Comparison of ENCODE assay signal across 10 cellular contexts in the genomic region with DNA sequence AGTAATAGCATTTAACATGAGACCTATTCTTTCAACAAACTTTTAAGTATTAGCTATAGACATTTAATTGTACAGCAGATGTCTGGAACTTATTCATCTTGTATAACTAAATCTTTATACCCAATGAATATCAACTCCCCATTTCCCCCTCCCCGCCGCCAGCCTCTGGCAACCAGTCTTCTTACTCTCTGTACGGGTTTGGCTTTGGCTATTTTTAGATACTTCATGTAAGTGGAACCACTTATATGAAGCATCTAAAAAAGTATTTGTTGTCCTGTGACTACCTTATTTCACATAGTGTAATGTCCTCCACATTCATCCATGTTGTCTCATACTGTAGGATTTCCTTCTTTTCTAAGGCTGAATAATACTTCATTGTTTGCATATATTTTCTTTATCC.
"Had no signal": no experiment of that assay in that cellular context is flagged by ENCODE, and none has a peak within 500 bp of the region (broad histone marks: within the 10 kb centered on the region; RNA-seq: fewer than 3 reads in every experiment).

No MANE protein-coding gene starts in this region.

- H3K4me2 ChIP-seq: neural progenitor cell had no signal

- H3K4me3 Mint-ChIP-seq: neural progenitor cell had no signal

- H3K9me3 Mint-ChIP-seq: activated T-cell treated with anti-CD3 and anti-CD28 coated beads, Interleukin-2, amount 50 U/mL, for 4 hours; neural progenitor cell had no signal

- H3K9me3 ChIP-seq: body of pancreas, esophagus muscularis mucosa had no signal

- H3K79me2 ChIP-seq: parathyroid adenoma had no signal

- H3K4me1 Mint-ChIP-seq: neural progenitor cell had no signal

- H3K36me3 ChIP-seq: esophagus muscularis mucosa, neural progenitor cell had no signal

- H2AFZ ChIP-seq: neural progenitor cell, parathyroid adenoma had no signal

- H3K27ac ChIP-seq: body of pancreas, dorsolateral prefrontal cortex, esophagus muscularis mucosa, neural progenitor cell, parathyroid adenoma had no signal

- H3K27me3 ChIP-seq: body of pancreas, dorsolateral prefrontal cortex, esophagus muscularis mucosa, neural progenitor cell had no signal

- H3K4me3 ChIP-seq: body of pancreas, dorsolateral prefrontal cortex, esophagus muscularis mucosa, neural progenitor cell had no signal

- DNase-seq: activated T-cell treated with anti-CD3 and anti-CD28 coated beads, Interleukin-2, amount 50 U/mL, for 4 hours; body of pancreas; cerebellar nuclear complex; dorsolateral prefrontal cortex; mesendoderm; stimulated activated CD4-positive, alpha-beta T cell treated with anti-CD3 and anti-CD28 coated beads, Interleukin-15, amount 100 ng/mL, for 24 hours; stimulated activated CD4-positive, alpha-beta T cell treated with anti-CD3 and anti-CD28 coated beads, Interleukin-4, amount 100 ng/mL, for 24 hours had no signal

- ATAC-seq: activated T-cell treated with anti-CD3 and anti-CD28 coated beads, Interleukin-2, amount 50 U/mL, for 4 hours; body of pancreas had no signal

- H3K27ac Mint-ChIP-seq: neural progenitor cell had no signal

- H3K9ac ChIP-seq: neural progenitor cell, parathyroid adenoma had no signal

- H3K4me1 ChIP-seq: body of pancreas, esophagus muscularis mucosa, neural progenitor cell, parathyroid adenoma had no signal

- H3K36me3 Mint-ChIP-seq: neural progenitor cell had no signal
